26 cellular contexts compared by ENCODE assay signal in genomic region chrX:44482575-44482974, GRCh38.
"Had no signal": no experiment of that assay in that cellular context is flagged by ENCODE, and none has a peak within 500 bp of the region (broad histone marks: within the 10 kb centered on the region; RNA-seq: fewer than 3 reads in every experiment).

No MANE protein-coding gene starts in this region.

- ATAC-seq: stimulated activated effector memory CD8-positive, alpha-beta T cell treated with anti-CD3 and anti-CD28 coated beads, Interleukin-12 subunit alpha, Interleukin-12 subunit beta, amount 100 ng/mL, for 72 hours; stimulated activated memory B cell treated with anti-CD40 and anti-IgM and Interleukin-4, amounts not matched to agents 10 μg/mL and 1 μg/mL and 100 μg/mL, for 72 hours; stimulated activated naive B cell treated with anti-CD40 and anti-IgM and Interleukin-4, amounts not matched to agents 10 μg/mL and 1 μg/mL and 100 μg/mL, for 72 hours; stimulated activated naive CD8-positive, alpha-beta T cell treated with anti-CD3 and anti-CD28 coated beads, Interleukin-15, amount 100 ng/mL, for 72 hours; stimulated activated naive CD8-positive, alpha-beta T cell treated with anti-CD3 and anti-CD28 coated beads, Interleukin-15, Interleukin-2, amounts not matched to agents 100 U/mL and 50 U/mL, for 24 hours; upper lobe of right lung had no signal

- H3K4me1 ChIP-seq: suprapubic skin, testis, tibial artery, tibial nerve, transverse colon, upper lobe of left lung, upper lobe of right lung, uterus, vagina had no signal

- H3K36me3 ChIP-seq: stomach, suprapubic skin, thoracic aorta, thyroid gland, tibial artery, tibial nerve, transverse colon, upper lobe of left lung, upper lobe of right lung, uterus, vagina had no signal

- H3K9me3 ChIP-seq: stomach, suprapubic skin, testis, thoracic aorta, thyroid gland, tibial artery, tibial nerve, transverse colon, upper lobe of left lung, upper lobe of right lung, uterus, vagina had no signal

- FAIRE-seq: urothelium cell line had no signal

- DNase-seq: stimulated activated CD4-positive, alpha-beta T cell treated with anti-CD3 and anti-CD28 coated beads, Interleukin-2, amount 100 ng/mL, for 48 hours; stimulated activated CD4-positive, alpha-beta T cell treated with anti-CD3 and anti-CD28 coated beads, Interleukin-4, amount 100 ng/mL, for 1 hour; stimulated activated CD4-positive, alpha-beta T cell treated with anti-CD3 and anti-CD28 coated beads, Interleukin-4, amount 100 ng/mL, for 24 hours; stimulated activated CD4-positive, alpha-beta T cell treated with anti-CD3 and anti-CD28 coated beads, Interleukin-4, amount 100 ng/mL, for 4 hours; stimulated activated CD8-positive, alpha-beta memory T cell treated with anti-CD3 and anti-CD28 coated beads, Interleukin-4, amount 100 ng/mL, for 48 hours; stimulated activated naive B cell treated with anti-CD40 and anti-IgM and Interleukin-4, amounts not matched to agents 10 μg/mL and 1 μg/mL and 100 μg/mL, for 72 hours; stimulated activated naive CD4-positive, alpha-beta T cell; stimulated activated naive CD4-positive, alpha-beta T cell treated with Interleukin-2 at 50 U/mL for 16 hours; stimulated activated naive CD8-positive, alpha-beta T cell treated with anti-CD3 and anti-CD28 coated beads, Interleukin-15, amount 100 ng/mL, for 72 hours; stimulated activated naive CD8-positive, alpha-beta T cell treated with anti-CD3 and anti-CD28 coated beads, Interleukin-15, Interleukin-2, amounts not matched to agents 100 U/mL and 50 U/mL, for 24 hours; stomach; substantia nigra; testis; thyroid gland; tibial artery; transverse colon; upper lobe of left lung; upper lobe of right lung; uterus had no signal

- H3K27ac ChIP-seq: stomach, suprapubic skin, testis, thoracic aorta, thyroid gland, tibial artery, tibial nerve, transverse colon, upper lobe of left lung, upper lobe of right lung, uterus, vagina had no signal

- H3K27me3 ChIP-seq: stomach, suprapubic skin, testis, thyroid gland, tibial artery, transverse colon, upper lobe of left lung, upper lobe of right lung, uterus, vagina had no signal

- H3K4me3 ChIP-seq: stomach, suprapubic skin, testis, thoracic aorta, thyroid gland, tibial artery, tibial nerve, transverse colon, upper lobe of left lung, upper lobe of right lung, uterus, vagina had no signal
